In genomic region chr9:136248951-136249880, GRCh38 we compare ENCODE assay signal across 1 cellular context.
TF ChIP-seq lines count a peak whose summit lies in the region.

No MANE protein-coding gene starts in this region.

TF ChIP-seq in H1, 55 proteins besides CTCF, POLR2A, EP300 and RAD21:
- no peak for TF ChIP-seq NRF1 (IDR thresholded peaks at IDR 0.05; ENCODE audit: low read depth, low read length)
- no peak for TF ChIP-seq BACH1 (IDR thresholded peaks at IDR 0.05; ENCODE audit: low read length)
- TF ChIP-seq JUND (IDR thresholded peaks at IDR 0.05; ENCODE audit: low read length) = no peak
- no peak for TF ChIP-seq RXRA (IDR thresholded peaks at IDR 0.05; ENCODE audit: insufficient read depth, low read depth, low read length)
- no peak for TF ChIP-seq BRCA1 (IDR thresholded peaks at IDR 0.05; ENCODE audit: low read depth, low read length)
- TF ChIP-seq RNF2 (IDR thresholded peaks at IDR 0.05; ENCODE audit: borderline replicate concordance, low read depth, low read length, missing control alignments, poor library complexity, severe bottlenecking) = no peak
